ENCODE assay signal across 20 cellular contexts in genomic region chr7:25059576-25059975, GRCh38.
DNase-seq lines count a peak whose midpoint lies in the region; ATAC-seq and TF ChIP-seq lines count a peak whose summit lies in the region.
"Had no signal": no experiment of that assay in that cellular context is flagged by ENCODE, and none has a peak within 500 bp of the region (broad histone marks: within the 10 kb centered on the region; RNA-seq: fewer than 3 reads in every experiment).

No MANE protein-coding gene starts in this region.

- no peak overlapping the region for H3K4me3 Mint-ChIP-seq in activated naive CD8-positive, alpha-beta T cell treated with anti-CD3 and anti-CD28 coated beads, Interleukin-2, amount 50 U/mL, for 24 hours
- no peak overlapping the region for H3K4me3 Mint-ChIP-seq in activated naive CD8-positive, alpha-beta T cell treated with anti-CD3 and anti-CD28 coated beads for 36 hours
- no peak overlapping the region for H3K4me3 Mint-ChIP-seq in activated T-helper 17 cell treated with anti-CD3 and anti-CD28 coated beads, Interleukin-2, amount 50 U/mL, for 72 hours
- H3K4me3 Mint-ChIP-seq: CD4-positive, alpha-beta T cell; H9 had no signal

- intact Hi-C loops in adrenal gland (cut with DNase I) = no loop called here

- H3K36me3 Mint-ChIP-seq in activated naive CD8-positive, alpha-beta T cell treated with anti-CD3 and anti-CD28 coated beads, Interleukin-2, amount 50 U/mL, for 24 hours (ENCODE audit: low read depth) = no peaks in the 10 kb centered on the region
- H3K36me3 Mint-ChIP-seq in activated naive CD8-positive, alpha-beta T cell treated with anti-CD3 and anti-CD28 coated beads for 36 hours = no peaks in the 10 kb centered on the region
- H3K36me3 Mint-ChIP-seq in activated T-helper 17 cell treated with anti-CD3 and anti-CD28 coated beads, Interleukin-2, amount 50 U/mL, for 72 hours (ENCODE audit: low read depth) = no peaks in the 10 kb centered on the region

- no peak for TF ChIP-seq POLR2A in adrenal gland (IDR thresholded peaks at IDR 0.05)

- H3K27ac ChIP-seq in adrenal gland = no peak overlapping the region
- H3K27ac ChIP-seq: 22Rv1, A549, C4-2B, GM23248 had no signal

- H3K4me1 Mint-ChIP-seq in activated naive CD8-positive, alpha-beta T cell treated with anti-CD3 and anti-CD28 coated beads, Interleukin-2, amount 50 U/mL, for 24 hours = peaks cover 4% of the 10 kb centered on the region
- no peaks in the 10 kb centered on the region for H3K4me1 Mint-ChIP-seq in activated naive CD8-positive, alpha-beta T cell treated with anti-CD3 and anti-CD28 coated beads for 36 hours
- no peaks in the 10 kb centered on the region for H3K4me1 Mint-ChIP-seq in activated T-helper 17 cell treated with anti-CD3 and anti-CD28 coated beads, Interleukin-2, amount 50 U/mL, for 72 hours

- no peaks in the 10 kb centered on the region for H3K9me3 ChIP-seq in adrenal gland (replicated peaks in 1 of 3)
- H3K9me3 ChIP-seq: A549 had no signal

- no peak for TF ChIP-seq CTCF in adrenal gland (IDR thresholded peaks at IDR 0.05)

- peak overlapping the region; percentile 63 for H3K27ac Mint-ChIP-seq in activated naive CD8-positive, alpha-beta T cell treated with anti-CD3 and anti-CD28 coated beads, Interleukin-2, amount 50 U/mL, for 24 hours
- no peak overlapping the region for H3K27ac Mint-ChIP-seq in activated naive CD8-positive, alpha-beta T cell treated with anti-CD3 and anti-CD28 coated beads for 36 hours
- peak overlapping the region; percentile 58 for H3K27ac Mint-ChIP-seq in activated T-helper 17 cell treated with anti-CD3 and anti-CD28 coated beads, Interleukin-2, amount 50 U/mL, for 72 hours
- H3K27ac Mint-ChIP-seq: CD4-positive, alpha-beta T cell had no signal

- no peak for ATAC-seq in activated naive CD8-positive, alpha-beta T cell treated with anti-CD3 and anti-CD28 coated beads, Interleukin-2, amount 50 U/mL, for 24 hours
- no peak for ATAC-seq in activated T-helper 17 cell treated with anti-CD3 and anti-CD28 coated beads, Interleukin-2, amount 50 U/mL, for 72 hours (replicated peaks)
- no peak for ATAC-seq in GM21786 (IDR thresholded peaks at IDR 0.05; ENCODE audit: unreplicated experiment)
- ATAC-seq in HG02571 (IDR thresholded peaks at IDR 0.05; ENCODE audit: unreplicated experiment) = no peak
- ATAC-seq in HG03521 (IDR thresholded peaks at IDR 0.05; ENCODE audit: unreplicated experiment) = no peak
- ATAC-seq: A549, GM12878 had no signal

- no peaks in the 10 kb centered on the region for H3K27me3 Mint-ChIP-seq in activated naive CD8-positive, alpha-beta T cell treated with anti-CD3 and anti-CD28 coated beads, Interleukin-2, amount 50 U/mL, for 24 hours
- no peaks in the 10 kb centered on the region for H3K27me3 Mint-ChIP-seq in activated naive CD8-positive, alpha-beta T cell treated with anti-CD3 and anti-CD28 coated beads for 36 hours
- no peaks in the 10 kb centered on the region for H3K27me3 Mint-ChIP-seq in activated T-helper 17 cell treated with anti-CD3 and anti-CD28 coated beads, Interleukin-2, amount 50 U/mL, for 72 hours

- H3K27me3 ChIP-seq in adrenal gland = peaks cover 5% of the 10 kb centered on the region

- no peak overlapping the region for H3K4me3 ChIP-seq in adrenal gland
- H3K4me3 ChIP-seq: A549, GM12878, GM23248, K562 had no signal

- WGBS in adrenal gland, 4 donors = 74 to 90% (median 84%) methylated on average over 6 to 7 of the region's 7 CpGs

- DNase-seq in activated naive CD8-positive, alpha-beta T cell treated with anti-CD3 and anti-CD28 coated beads, Interleukin-2, amount 50 U/mL, for 24 hours = no peak
- no peak for DNase-seq in activated naive CD8-positive, alpha-beta T cell treated with anti-CD3 and anti-CD28 coated beads for 36 hours
- DNase-seq in iPS-NIHi7 (ENCODE audit: extremely low spot score) = peak; percentile 17
- DNase-seq in adrenal gland = no peak
- DNase-seq: AML-193; Caco-2; CD4-positive, alpha-beta T cell; GDM1; GM23248; H9; IMR-90 had no signal

- H3K4me1 ChIP-seq in adrenal gland (replicated peaks in 1 of 2) = no peaks in the 10 kb centered on the region
- H3K4me1 ChIP-seq: A549, Caco-2 had no signal

- no peaks in the 10 kb centered on the region for H3K36me3 ChIP-seq in adrenal gland (replicated peaks in 1 of 2)

- H3K9me3 Mint-ChIP-seq in activated naive CD8-positive, alpha-beta T cell treated with anti-CD3 and anti-CD28 coated beads, Interleukin-2, amount 50 U/mL, for 24 hours = no peaks in the 10 kb centered on the region
- H3K9me3 Mint-ChIP-seq in activated naive CD8-positive, alpha-beta T cell treated with anti-CD3 and anti-CD28 coated beads for 36 hours = peaks cover 2% of the 10 kb centered on the region
- no peaks in the 10 kb centered on the region for H3K9me3 Mint-ChIP-seq in activated T-helper 17 cell treated with anti-CD3 and anti-CD28 coated beads, Interleukin-2, amount 50 U/mL, for 72 hours
- H3K9me3 Mint-ChIP-seq: CD4-positive, alpha-beta T cell had no signal
